20 cellular contexts compared by ENCODE assay signal in genomic region chr4:56123547-56123946, GRCh38.
DNase-seq lines count a peak whose midpoint lies in the region; ATAC-seq, FAIRE-seq and TF ChIP-seq lines count a peak whose summit lies in the region.
"Had no signal": no experiment of that assay in that cellular context is flagged by ENCODE, and none has a peak within 500 bp of the region (broad histone marks: within the 10 kb centered on the region; RNA-seq: fewer than 3 reads in every experiment).

No MANE protein-coding gene starts in this region.

- TF ChIP-seq RAD21 in A549 (conservative IDR thresholded peaks at IDR 0.05 in 1 of 2, IDR thresholded peaks at IDR 0.05 in 1 of 2) (no peak), HCT116 (IDR thresholded peaks at IDR 0.05; ENCODE audit: low read depth) (no peak)

- no peak overlapping the region for H3K4me3 Mint-ChIP-seq in T-helper 17 cell
- H3K4me3 Mint-ChIP-seq: CD4-positive, alpha-beta memory T cell had no signal

- peaks cover 53% of the 10 kb centered on the region for H3K27me3 Mint-ChIP-seq in T-helper 17 cell

- intact Hi-C loops in HCT116 (cut with micrococcal nuclease), result loop anchor here (10.0 kb wide), 1 partner anchor 159 kb away; no protein-coding TSS in a partner anchor
- intact Hi-C loops in esophagus muscularis mucosa (cut with DNase I), result no loop called here
- intact Hi-C loops in spleen (cut with DNase I; ENCODE audit: low total_unique reads), result no loop called here

- H4K20me1 ChIP-seq in HCT116 (ENCODE audit: insufficient read depth), result no peaks in the 10 kb centered on the region

- H3K9me2 ChIP-seq in HCT116 (ENCODE audit: insufficient read depth), result no peaks in the 10 kb centered on the region

- H3K4me1 ChIP-seq in A549, result no peaks in the 10 kb centered on the region
- H3K4me1 ChIP-seq in HCT116 (ENCODE audit: control insufficient read depth in 1 of 2, insufficient read depth in 2 of 2, low read length in 2 of 2), result no peaks in the 10 kb centered on the region
- H3K4me1 ChIP-seq in esophagus muscularis mucosa, result no peaks in the 10 kb centered on the region
- H3K4me1 ChIP-seq in spleen, result no peaks in the 10 kb centered on the region

- H3K36me3 Mint-ChIP-seq in T-helper 17 cell (ENCODE audit: low read depth), result peaks cover 5% of the 10 kb centered on the region
- H3K36me3 Mint-ChIP-seq: CD4-positive, alpha-beta memory T cell had no signal

- DNase-seq in A549 (ENCODE audit: low read depth in 1 of 2, low spot score in 1 of 2) (no peak), HCT116 (ENCODE audit: low read depth, low spot score) (no peak), WERI-Rb-1 (no peak), esophagus muscularis mucosa (ENCODE audit: extremely low spot score) (peak; percentile 37), spleen (no peak), T-helper 17 cell (no peak), HT-29 (ENCODE audit: low spot score) (no peak)
- DNase-seq: 8988T; C1 segment of cervical spinal cord; Calu3; CD4-positive, alpha-beta memory T cell; COR-L47; DMS53; DMS79 treated with DMSO at 0.1 percent for 48 hours; GF-D8; GOT3 had no signal

- H3K27me3 ChIP-seq in HCT116 (ENCODE audit: insufficient read depth, low read length) (no peaks in the 10 kb centered on the region), WERI-Rb-1 (ENCODE audit: insufficient read depth, low read depth, severe bottlenecking) (no peaks in the 10 kb centered on the region), esophagus muscularis mucosa (no peaks in the 10 kb centered on the region), spleen (replicated peaks in 1 of 7) (no peaks in the 10 kb centered on the region)

- no peak overlapping the region for H3K27ac Mint-ChIP-seq in T-helper 17 cell
- H3K27ac Mint-ChIP-seq: CD4-positive, alpha-beta memory T cell had no signal

- WGBS in A549 (ENCODE audit: missing lambda C conversion rate), result 0% methylated on average over 1 of the region's 1 CpG
- 87% methylated on average over 1 of the region's 1 CpG for WGBS in esophagus muscularis mucosa
- 59 to 77% (median 70%) methylated on average over 1 of the region's 1 CpG for WGBS in spleen, 5 donors

- POLR2A ChIA-PET in A549 (lab: Yijun Ruan, JAX) (no interaction called here), HCT116 (lab: Charles Lee) (no interaction called here)

- H3K27ac ChIP-seq in A549 (no peak overlapping the region), HCT116 (ENCODE audit: low read depth, low read length) (no peak overlapping the region), WERI-Rb-1 (peak overlapping the region; percentile 62), esophagus muscularis mucosa (replicated peaks in 1 of 4) (no peak overlapping the region), spleen (no peak overlapping the region)

- BruUV-seq in HCT116 (replicated peaks; lab: Mats Ljungman, UMichigan), result no TSS peak

- no peaks in the 10 kb centered on the region for H3K79me2 ChIP-seq in HCT116 (ENCODE audit: insufficient read depth, low read length)

- no peak for FAIRE-seq in A549 (lab: Jason Lieb, UNC)
- FAIRE-seq: GM12892, GM19239, H54 had no signal

- TF ChIP-seq POLR2A in A549 (IDR thresholded peaks at IDR 0.05; ENCODE audit: low read length) (no peak), HCT116 (IDR thresholded peaks at IDR 0.05; ENCODE audit: borderline replicate concordance, extremely low read depth, insufficient read depth, insufficient read length) (no peak), esophagus muscularis mucosa (IDR thresholded peaks at IDR 0.05; ENCODE audit: low read depth) (no peak), spleen (IDR thresholded peaks at IDR 0.05) (no peak)

- no peak overlapping the region for H3K9ac ChIP-seq in HCT116 (ENCODE audit: low read length)

- no peak overlapping the region for H2AFZ ChIP-seq in HCT116 (ENCODE audit: low read depth, low read length, poor library complexity, severe bottlenecking)

- H3K36me3 ChIP-seq in HCT116 (ENCODE audit: control insufficient read depth in 1 of 2, insufficient read depth in 2 of 2, low read length in 2 of 2) (no peaks in the 10 kb centered on the region), WERI-Rb-1 (no peaks in the 10 kb centered on the region), esophagus muscularis mucosa (no peaks in the 10 kb centered on the region), spleen (no peaks in the 10 kb centered on the region)
- H3K36me3 ChIP-seq: HAP-1 had no signal

- ATAC-seq in A549 (no peak), HCT116 (no peak), T-helper 17 cell (no peak)

- H3K4me2 ChIP-seq in A549, result no peak overlapping the region
- H3K4me2 ChIP-seq in HCT116 (ENCODE audit: low read length), result no peak overlapping the region

- TF ChIP-seq CTCF in A549 (IDR thresholded peaks at IDR 0.05) (no peak), HCT116 (IDR thresholded peaks at IDR 0.05 in 2 of 3, conservative IDR thresholded peaks at IDR 0.05 in 1 of 3; ENCODE audit: borderline replicate concordance in 1 of 3, insufficient read depth in 1 of 3, low read depth in 2 of 3, low read length in 2 of 3) (no peak), WERI-Rb-1 (IDR thresholded peaks at IDR 0.05; ENCODE audit: low read depth, low read length) (no peak), esophagus muscularis mucosa (IDR thresholded peaks at IDR 0.05) (no peak), spleen (IDR thresholded peaks at IDR 0.05 in 8 of 11, conservative IDR thresholded peaks at IDR 0.05 in 3 of 11) (no peak)

- H3K4me3 ChIP-seq in A549, result no peak overlapping the region
- no peak overlapping the region for H3K4me3 ChIP-seq in HCT116 (replicated peaks in 1 of 2; ENCODE audit: low read depth in 1 of 2, low read length in 2 of 2)
- no peak overlapping the region for H3K4me3 ChIP-seq in WERI-Rb-1 (ENCODE audit: low read depth, low read length)
- no peak overlapping the region for H3K4me3 ChIP-seq in esophagus muscularis mucosa
- no peak overlapping the region for H3K4me3 ChIP-seq in spleen
- H3K4me3 ChIP-seq: HAP-1 had no signal

- H3K4me1 Mint-ChIP-seq in T-helper 17 cell, result peaks cover 2% of the 10 kb centered on the region
- H3K4me1 Mint-ChIP-seq: CD4-positive, alpha-beta memory T cell had no signal

- RAD21 ChIA-PET in HCT116 (lab: Charles Lee; ENCODE audit: low non-redundant PET in 1 of 2, low total read pairs in 2 of 2, uncharacterized antibody in 2 of 2, unreplicated experiment in 2 of 2), result no interaction called here

- CTCF ChIA-PET in A549 (lab: Yijun Ruan, JAX), result no interaction called here
- CTCF ChIA-PET in HCT116 (lab: Charles Lee), result no interaction called here

- no peaks in the 10 kb centered on the region for H3K9me3 ChIP-seq in A549
- H3K9me3 ChIP-seq in HCT116 (ENCODE audit: control insufficient read depth in 1 of 2, insufficient read depth in 1 of 2, low read depth in 1 of 2, low read length in 2 of 2), result no peaks in the 10 kb centered on the region
- no peaks in the 10 kb centered on the region for H3K9me3 ChIP-seq in WERI-Rb-1 (ENCODE audit: severe bottlenecking)
- no peaks in the 10 kb centered on the region for H3K9me3 ChIP-seq in esophagus muscularis mucosa
- H3K9me3 ChIP-seq in spleen, result no peaks in the 10 kb centered on the region
- H3K9me3 ChIP-seq in T-helper 17 cell (ENCODE audit: control insufficient read depth, low read length, poor library complexity, severe bottlenecking), result no peaks in the 10 kb centered on the region
- H3K9me3 ChIP-seq: HAP-1 had no signal

- TF ChIP-seq EP300 in A549 (IDR thresholded peaks at IDR 0.05) (no peak), esophagus muscularis mucosa (IDR thresholded peaks at IDR 0.05) (no peak)

TF ChIP-seq in HCT116, 20 proteins besides CTCF, POLR2A, EP300 and RAD21:
- TF ChIP-seq ATF3 (IDR thresholded peaks at IDR 0.05) (no peak), REST (IDR thresholded peaks at IDR 0.05; ENCODE audit: low read depth) (peak; percentile 27; the same call in 1 of the 2 replicates)

Comparison
In these comparisons a context has a peak if more than half of its experiments do, and no peak if none do; other contexts are left out.
1. Of the 6 proteins assayed by ChIP-seq in both A549 and HCT116: peak only in A549: none; only in HCT116: none; in both: REST; in neither: 5.